1 cellular context compared by ENCODE assay signal in the genomic region with DNA sequence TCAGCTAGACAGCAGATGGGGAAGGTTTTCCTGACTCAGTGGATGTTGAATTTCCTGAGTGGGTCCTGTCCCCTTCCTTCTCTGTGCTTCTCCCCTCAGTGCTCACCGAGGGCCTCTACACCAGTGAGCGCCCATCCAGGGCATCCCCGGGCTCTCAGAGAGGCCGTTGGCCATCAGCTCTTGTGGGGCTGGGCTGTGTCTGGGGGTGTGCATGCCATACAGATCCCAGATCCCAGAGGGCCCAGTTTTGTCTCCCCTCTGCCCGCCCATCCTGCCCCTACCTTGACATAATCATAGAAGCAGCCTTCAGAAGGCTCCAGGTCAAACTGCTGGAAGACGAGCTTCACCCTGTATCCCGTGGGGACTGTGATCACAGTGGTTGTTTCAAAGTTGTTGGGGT.
TF ChIP-seq lines count a peak whose summit lies in the region.

No MANE protein-coding gene starts in this region.

TF ChIP-seq in A549, 52 proteins besides CTCF, POLR2A, EP300 and RAD21 (continued from another document):
- TF ChIP-seq, protein P1, sequence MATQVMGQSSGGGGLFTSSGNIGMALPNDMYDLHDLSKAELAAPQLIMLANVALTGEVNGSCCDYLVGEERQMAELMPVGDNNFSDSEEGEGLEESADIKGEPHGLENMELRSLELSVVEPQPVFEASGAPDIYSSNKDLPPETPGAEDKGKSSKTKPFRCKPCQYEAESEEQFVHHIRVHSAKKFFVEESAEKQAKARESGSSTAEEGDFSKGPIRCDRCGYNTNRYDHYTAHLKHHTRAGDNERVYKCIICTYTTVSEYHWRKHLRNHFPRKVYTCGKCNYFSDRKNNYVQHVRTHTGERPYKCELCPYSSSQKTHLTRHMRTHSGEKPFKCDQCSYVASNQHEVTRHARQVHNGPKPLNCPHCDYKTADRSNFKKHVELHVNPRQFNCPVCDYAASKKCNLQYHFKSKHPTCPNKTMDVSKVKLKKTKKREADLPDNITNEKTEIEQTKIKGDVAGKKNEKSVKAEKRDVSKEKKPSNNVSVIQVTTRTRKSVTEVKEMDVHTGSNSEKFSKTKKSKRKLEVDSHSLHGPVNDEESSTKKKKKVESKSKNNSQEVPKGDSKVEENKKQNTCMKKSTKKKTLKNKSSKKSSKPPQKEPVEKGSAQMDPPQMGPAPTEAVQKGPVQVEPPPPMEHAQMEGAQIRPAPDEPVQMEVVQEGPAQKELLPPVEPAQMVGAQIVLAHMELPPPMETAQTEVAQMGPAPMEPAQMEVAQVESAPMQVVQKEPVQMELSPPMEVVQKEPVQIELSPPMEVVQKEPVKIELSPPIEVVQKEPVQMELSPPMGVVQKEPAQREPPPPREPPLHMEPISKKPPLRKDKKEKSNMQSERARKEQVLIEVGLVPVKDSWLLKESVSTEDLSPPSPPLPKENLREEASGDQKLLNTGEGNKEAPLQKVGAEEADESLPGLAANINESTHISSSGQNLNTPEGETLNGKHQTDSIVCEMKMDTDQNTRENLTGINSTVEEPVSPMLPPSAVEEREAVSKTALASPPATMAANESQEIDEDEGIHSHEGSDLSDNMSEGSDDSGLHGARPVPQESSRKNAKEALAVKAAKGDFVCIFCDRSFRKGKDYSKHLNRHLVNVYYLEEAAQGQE (IDR thresholded peaks at IDR 0.05): no peak
- no peak for TF ChIP-seq JUNB (IDR thresholded peaks at IDR 0.05)
- no peak for TF ChIP-seq HDAC2 (IDR thresholded peaks at IDR 0.05)
